Comparison of ENCODE assay signal across 1 cellular context in the genomic region with DNA sequence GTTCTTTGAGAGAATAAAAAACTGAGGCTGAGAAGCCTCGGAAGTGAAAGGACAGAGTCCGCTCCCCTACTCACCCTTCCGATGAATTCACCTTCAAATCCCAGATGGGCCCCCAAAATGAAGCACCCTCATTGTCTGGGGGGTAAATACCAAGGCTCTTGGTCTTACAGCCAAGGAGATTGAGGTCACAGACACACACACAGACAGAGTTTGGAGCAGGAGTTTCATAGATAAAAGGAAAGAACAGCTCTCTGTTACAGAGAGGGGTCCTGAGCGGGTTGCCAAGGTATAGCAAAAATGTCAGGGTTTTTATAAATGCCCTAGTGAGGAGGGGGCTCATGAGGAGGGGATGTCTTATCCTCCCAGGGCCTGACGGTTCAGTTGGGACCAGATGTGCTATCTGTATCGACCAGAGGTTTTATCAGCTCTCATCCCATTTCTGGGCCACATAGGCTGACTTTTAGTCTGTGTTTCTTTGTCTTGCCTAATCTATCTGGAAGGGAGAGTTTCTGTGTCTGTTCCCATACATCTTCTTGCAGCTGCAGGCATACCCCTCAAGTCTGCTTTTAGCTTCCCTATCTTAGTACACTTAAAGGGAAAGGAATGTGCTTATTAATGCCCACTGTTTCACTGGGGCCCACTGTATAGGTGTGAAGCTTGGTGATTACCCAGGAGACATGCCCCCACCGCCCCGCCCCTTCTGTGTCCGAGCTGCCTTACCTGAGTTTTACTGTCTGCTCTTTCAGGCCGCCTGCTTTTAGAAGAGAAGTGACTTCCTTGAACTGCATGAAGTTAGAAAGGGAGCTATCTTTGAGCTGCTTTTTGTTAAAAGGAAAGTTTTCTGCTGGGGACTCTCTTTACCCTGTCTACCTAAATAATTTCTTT.
A peak's percentile ranks its signal among the peaks of the same experiment; 100 is the strongest.
TF ChIP-seq lines count a peak whose summit lies in the region.

No MANE protein-coding gene starts in this region.

TF ChIP-seq in K562, 482 proteins besides CTCF, POLR2A, EP300 and RAD21 (continued from another document and continues in another):
- no peak; the same call in 1 of the 2 replicates for TF ChIP-seq GATAD2B (IDR thresholded peaks at IDR 0.05; ENCODE audit: borderline replicate concordance)
- TF ChIP-seq HLTF (IDR thresholded peaks at IDR 0.05): 0 out of 2 replicates have a peak, but pooled peaks have one; percentile 20
- TF ChIP-seq FOXA1 (IDR thresholded peaks at IDR 0.05; ENCODE audit: borderline replicate concordance): no peak
- no peak for TF ChIP-seq KLF10 (CRISPR knock-in tag; IDR thresholded peaks at IDR 0.05)
- TF ChIP-seq POLR2AphosphoS5 (IDR thresholded peaks at IDR 0.05; ENCODE audit: control insufficient read depth, insufficient read depth, low read depth, low read length): peak; percentile 65; the same call in 1 of the 2 replicates
- TF ChIP-seq ZNF3 (CRISPR knock-in tag; IDR thresholded peaks at IDR 0.05): no peak
- TF ChIP-seq, protein P1, sequence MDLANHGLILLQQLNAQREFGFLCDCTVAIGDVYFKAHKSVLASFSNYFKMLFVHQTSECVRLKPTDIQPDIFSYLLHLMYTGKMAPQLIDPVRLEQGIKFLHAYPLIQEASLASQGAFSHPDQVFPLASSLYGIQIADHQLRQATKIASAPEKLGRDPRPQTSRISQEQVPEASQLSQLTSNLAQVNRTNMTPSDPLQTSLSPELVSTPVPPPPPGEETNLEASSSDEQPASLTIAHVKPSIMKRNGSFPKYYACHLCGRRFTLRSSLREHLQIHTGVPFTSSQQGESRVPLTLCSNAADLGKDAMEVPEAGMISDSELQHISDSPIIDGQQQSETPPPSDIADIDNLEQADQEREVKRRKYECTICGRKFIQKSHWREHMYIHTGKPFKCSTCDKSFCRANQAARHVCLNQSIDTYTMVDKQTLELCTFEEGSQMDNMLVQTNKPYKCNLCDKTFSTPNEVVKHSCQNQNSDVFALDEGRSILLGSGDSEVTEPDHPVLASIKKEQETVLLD (IDR thresholded peaks at IDR 0.05): no peak
- no peak for TF ChIP-seq MCM2 (IDR thresholded peaks at IDR 0.05; ENCODE audit: low read depth)
- no peak for TF ChIP-seq NR2F6 (CRISPR knock-in tag; IDR thresholded peaks at IDR 0.05)
- TF ChIP-seq SMC3 (conservative IDR thresholded peaks at IDR 0.05; ENCODE audit: insufficient read depth, low read depth, low read length): no peak
- TF ChIP-seq RUNX1 (IDR thresholded peaks at IDR 0.05; ENCODE audit: low read depth): no peak
- TF ChIP-seq FOSL1 (tag; conservative IDR thresholded peaks at IDR 0.05): no peak
- TF ChIP-seq, protein P2, sequence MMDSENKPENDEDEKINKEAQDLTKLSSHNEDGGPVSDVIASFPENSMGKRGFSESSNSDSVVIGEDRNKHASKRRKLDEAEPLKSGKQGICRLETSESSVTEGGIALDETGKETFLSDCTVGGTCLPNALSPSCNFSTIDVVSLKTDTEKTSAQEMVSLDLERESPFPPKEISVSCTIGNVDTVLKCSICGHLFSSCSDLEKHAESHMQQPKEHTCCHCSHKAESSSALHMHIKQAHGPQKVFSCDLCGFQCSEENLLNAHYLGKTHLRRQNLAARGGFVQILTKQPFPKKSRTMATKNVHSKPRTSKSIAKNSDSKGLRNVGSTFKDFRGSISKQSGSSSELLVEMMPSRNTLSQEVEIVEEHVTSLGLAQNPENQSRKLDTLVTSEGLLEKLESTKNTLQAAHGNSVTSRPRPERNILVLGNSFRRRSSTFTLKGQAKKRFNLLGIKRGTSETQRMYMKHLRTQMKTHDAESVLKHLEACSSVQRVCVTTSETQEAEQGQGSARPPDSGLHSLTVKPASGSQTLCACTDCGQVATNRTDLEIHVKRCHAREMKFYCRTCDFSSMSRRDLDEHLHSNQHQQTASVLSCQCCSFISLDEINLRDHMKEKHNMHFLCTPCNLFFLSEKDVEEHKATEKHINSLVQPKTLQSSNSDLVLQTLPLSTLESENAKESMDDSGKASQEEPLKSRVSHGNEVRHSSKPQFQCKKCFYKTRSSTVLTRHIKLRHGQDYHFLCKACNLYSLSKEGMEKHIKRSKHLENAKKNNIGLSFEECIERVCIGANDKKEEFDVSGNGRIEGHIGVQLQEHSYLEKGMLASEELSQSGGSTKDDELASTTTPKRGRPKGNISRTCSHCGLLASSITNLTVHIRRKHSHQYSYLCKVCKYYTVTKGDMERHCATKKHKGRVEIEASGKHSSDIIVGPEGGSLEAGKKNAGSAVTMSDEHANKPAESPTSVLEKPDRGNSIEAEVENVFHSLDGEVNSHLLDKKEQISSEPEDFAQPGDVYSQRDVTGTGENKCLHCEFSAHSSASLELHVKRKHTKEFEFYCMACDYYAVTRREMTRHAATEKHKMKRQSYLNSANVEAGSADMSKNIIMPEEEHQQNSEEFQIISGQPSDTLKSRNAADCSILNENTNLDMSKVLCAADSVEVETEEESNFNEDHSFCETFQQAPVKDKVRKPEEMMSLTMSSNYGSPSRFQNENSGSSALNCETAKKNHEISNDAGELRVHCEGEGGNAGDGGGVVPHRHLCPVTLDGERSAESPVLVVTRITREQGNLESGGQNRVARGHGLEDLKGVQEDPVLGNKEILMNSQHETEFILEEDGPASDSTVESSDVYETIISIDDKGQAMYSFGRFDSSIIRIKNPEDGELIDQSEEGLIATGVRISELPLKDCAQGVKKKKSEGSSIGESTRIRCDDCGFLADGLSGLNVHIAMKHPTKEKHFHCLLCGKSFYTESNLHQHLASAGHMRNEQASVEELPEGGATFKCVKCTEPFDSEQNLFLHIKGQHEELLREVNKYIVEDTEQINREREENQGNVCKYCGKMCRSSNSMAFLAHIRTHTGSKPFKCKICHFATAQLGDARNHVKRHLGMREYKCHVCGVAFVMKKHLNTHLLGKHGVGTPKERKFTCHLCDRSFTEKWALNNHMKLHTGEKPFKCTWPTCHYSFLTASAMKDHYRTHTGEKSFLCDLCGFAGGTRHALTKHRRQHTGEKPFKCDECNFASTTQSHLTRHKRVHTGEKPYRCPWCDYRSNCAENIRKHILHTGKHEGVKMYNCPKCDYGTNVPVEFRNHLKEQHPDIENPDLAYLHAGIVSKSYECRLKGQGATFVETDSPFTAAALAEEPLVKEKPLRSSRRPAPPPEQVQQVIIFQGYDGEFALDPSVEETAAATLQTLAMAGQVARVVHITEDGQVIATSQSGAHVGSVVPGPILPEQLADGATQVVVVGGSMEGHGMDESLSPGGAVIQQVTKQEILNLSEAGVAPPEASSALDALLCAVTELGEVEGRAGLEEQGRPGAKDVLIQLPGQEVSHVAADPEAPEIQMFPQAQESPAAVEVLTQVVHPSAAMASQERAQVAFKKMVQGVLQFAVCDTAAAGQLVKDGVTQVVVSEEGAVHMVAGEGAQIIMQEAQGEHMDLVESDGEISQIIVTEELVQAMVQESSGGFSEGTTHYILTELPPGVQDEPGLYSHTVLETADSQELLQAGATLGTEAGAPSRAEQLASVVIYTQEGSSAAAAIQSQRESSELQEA (IDR thresholded peaks at IDR 0.05; ENCODE audit: low read depth): no peak
- TF ChIP-seq PHF8 (IDR thresholded peaks at IDR 0.05; ENCODE audit: borderline replicate concordance, low read length): no peak
- TF ChIP-seq ZNF146 (CRISPR knock-in tag; IDR thresholded peaks at IDR 0.05; ENCODE audit: unreplicated experiment): no peak
- no peak for TF ChIP-seq MEF2A (IDR thresholded peaks at IDR 0.05; ENCODE audit: control insufficient read depth, low read depth, low read length)
- TF ChIP-seq ILF3 (IDR thresholded peaks at IDR 0.05; ENCODE audit: borderline replicate concordance): no peak
- no peak for TF ChIP-seq SREBF1 (IDR thresholded peaks at IDR 0.05; ENCODE audit: borderline replicate concordance, low read depth, low read length)
- no peak for TF ChIP-seq PURB (CRISPR knock-in tag; IDR thresholded peaks at IDR 0.05; ENCODE audit: low read depth)
- TF ChIP-seq XRCC3 (IDR thresholded peaks at IDR 0.05): no peak
- no peak for TF ChIP-seq TCFL5 (CRISPR knock-in tag; conservative IDR thresholded peaks at IDR 0.05)
- TF ChIP-seq MXI1 (IDR thresholded peaks at IDR 0.05; ENCODE audit: low read depth, low read length): no peak
- no peak for TF ChIP-seq KLF13 (tag; IDR thresholded peaks at IDR 0.05; ENCODE audit: borderline replicate concordance, low read depth)
- TF ChIP-seq HDAC1 (IDR thresholded peaks at IDR 0.05): peak in 1 of 2 experiments; percentile 28; a peak in 1 of 4 replicates
- TF ChIP-seq NR3C1 (CRISPR knock-in tag; IDR thresholded peaks at IDR 0.05): no peak
- TF ChIP-seq NFYB (IDR thresholded peaks at IDR 0.05; ENCODE audit: extremely low read depth, insufficient read length): no peak
- no peak for TF ChIP-seq GTF2F1 (IDR thresholded peaks at IDR 0.05; ENCODE audit: low read depth, low read length)
- TF ChIP-seq CEBPG (CRISPR knock-in tag; IDR thresholded peaks at IDR 0.05): peak; percentile 52; the same call in 1 of the 2 replicates
- no peak for TF ChIP-seq CEBPG (tag; conservative IDR thresholded peaks at IDR 0.05 in 1 of 2, IDR thresholded peaks at IDR 0.05 in 1 of 2)
- TF ChIP-seq, protein P3, sequence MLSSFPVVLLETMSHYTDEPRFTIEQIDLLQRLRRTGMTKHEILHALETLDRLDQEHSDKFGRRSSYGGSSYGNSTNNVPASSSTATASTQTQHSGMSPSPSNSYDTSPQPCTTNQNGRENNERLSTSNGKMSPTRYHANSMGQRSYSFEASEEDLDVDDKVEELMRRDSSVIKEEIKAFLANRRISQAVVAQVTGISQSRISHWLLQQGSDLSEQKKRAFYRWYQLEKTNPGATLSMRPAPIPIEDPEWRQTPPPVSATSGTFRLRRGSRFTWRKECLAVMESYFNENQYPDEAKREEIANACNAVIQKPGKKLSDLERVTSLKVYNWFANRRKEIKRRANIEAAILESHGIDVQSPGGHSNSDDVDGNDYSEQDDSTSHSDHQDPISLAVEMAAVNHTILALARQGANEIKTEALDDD (IDR thresholded peaks at IDR 0.05): 0 out of 2 replicates have a peak, but pooled peaks have one; percentile 17
- no peak for TF ChIP-seq ETV1 (tag; conservative IDR thresholded peaks at IDR 0.05; ENCODE audit: low read depth)
- TF ChIP-seq PHB (CRISPR knock-in tag; IDR thresholded peaks at IDR 0.05): no peak
- TF ChIP-seq DPF2 (IDR thresholded peaks at IDR 0.05): peak; percentile 69; the same call in 1 of the 2 replicates
- TF ChIP-seq HMG20B (CRISPR knock-in tag; IDR thresholded peaks at IDR 0.05): no peak
- TF ChIP-seq POLR3G (IDR thresholded peaks at IDR 0.05; ENCODE audit: extremely low read depth, insufficient read length, insufficient replicate concordance): no peak
- TF ChIP-seq MECOM (CRISPR knock-in tag; IDR thresholded peaks at IDR 0.05): peak; percentile 77
- peak; percentile 75 for TF ChIP-seq DMBX1 (CRISPR knock-in tag; IDR thresholded peaks at IDR 0.05; ENCODE audit: borderline replicate concordance)
- TF ChIP-seq TGIF2 (CRISPR knock-in tag; IDR thresholded peaks at IDR 0.05): no peak
- TF ChIP-seq, protein P4, sequence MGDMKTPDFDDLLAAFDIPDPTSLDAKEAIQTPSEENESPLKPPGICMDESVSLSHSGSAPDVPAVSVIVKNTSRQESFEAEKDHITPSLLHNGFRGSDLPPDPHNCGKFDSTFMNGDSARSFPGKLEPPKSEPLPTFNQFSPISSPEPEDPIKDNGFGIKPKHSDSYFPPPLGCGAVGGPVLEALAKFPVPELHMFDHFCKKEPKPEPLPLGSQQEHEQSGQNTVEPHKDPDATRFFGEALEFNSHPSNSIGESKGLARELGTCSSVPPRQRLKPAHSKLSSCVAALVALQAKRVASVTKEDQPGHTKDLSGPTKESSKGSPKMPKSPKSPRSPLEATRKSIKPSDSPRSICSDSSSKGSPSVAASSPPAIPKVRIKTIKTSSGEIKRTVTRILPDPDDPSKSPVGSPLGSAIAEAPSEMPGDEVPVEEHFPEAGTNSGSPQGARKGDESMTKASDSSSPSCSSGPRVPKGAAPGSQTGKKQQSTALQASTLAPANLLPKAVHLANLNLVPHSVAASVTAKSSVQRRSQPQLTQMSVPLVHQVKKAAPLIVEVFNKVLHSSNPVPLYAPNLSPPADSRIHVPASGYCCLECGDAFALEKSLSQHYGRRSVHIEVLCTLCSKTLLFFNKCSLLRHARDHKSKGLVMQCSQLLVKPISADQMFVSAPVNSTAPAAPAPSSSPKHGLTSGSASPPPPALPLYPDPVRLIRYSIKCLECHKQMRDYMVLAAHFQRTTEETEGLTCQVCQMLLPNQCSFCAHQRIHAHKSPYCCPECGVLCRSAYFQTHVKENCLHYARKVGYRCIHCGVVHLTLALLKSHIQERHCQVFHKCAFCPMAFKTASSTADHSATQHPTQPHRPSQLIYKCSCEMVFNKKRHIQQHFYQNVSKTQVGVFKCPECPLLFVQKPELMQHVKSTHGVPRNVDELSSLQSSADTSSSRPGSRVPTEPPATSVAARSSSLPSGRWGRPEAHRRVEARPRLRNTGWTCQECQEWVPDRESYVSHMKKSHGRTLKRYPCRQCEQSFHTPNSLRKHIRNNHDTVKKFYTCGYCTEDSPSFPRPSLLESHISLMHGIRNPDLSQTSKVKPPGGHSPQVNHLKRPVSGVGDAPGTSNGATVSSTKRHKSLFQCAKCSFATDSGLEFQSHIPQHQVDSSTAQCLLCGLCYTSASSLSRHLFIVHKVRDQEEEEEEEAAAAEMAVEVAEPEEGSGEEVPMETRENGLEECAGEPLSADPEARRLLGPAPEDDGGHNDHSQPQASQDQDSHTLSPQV (IDR thresholded peaks at IDR 0.05): no peak
- no peak for TF ChIP-seq FOXJ2 (tag; IDR thresholded peaks at IDR 0.05)
- TF ChIP-seq MTA2 (IDR thresholded peaks at IDR 0.05; ENCODE audit: low read depth): peak; percentile 82
- TF ChIP-seq ZNF239 (CRISPR knock-in tag; IDR thresholded peaks at IDR 0.05): no peak
- TF ChIP-seq ELF1 (tag; IDR thresholded peaks at IDR 0.05): no peak
- no peak for TF ChIP-seq ZNF274 (IDR thresholded peaks at IDR 0.05; ENCODE audit: borderline replicate concordance, low read depth, low read length)
- peak; percentile 91 for TF ChIP-seq TAL1 (IDR thresholded peaks at IDR 0.05)
- TF ChIP-seq NCOR1 (IDR thresholded peaks at IDR 0.05): peak; percentile 90
- TF ChIP-seq, protein P5, sequence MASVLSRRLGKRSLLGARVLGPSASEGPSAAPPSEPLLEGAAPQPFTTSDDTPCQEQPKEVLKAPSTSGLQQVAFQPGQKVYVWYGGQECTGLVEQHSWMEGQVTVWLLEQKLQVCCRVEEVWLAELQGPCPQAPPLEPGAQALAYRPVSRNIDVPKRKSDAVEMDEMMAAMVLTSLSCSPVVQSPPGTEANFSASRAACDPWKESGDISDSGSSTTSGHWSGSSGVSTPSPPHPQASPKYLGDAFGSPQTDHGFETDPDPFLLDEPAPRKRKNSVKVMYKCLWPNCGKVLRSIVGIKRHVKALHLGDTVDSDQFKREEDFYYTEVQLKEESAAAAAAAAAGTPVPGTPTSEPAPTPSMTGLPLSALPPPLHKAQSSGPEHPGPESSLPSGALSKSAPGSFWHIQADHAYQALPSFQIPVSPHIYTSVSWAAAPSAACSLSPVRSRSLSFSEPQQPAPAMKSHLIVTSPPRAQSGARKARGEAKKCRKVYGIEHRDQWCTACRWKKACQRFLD (CRISPR knock-in tag; IDR thresholded peaks at IDR 0.05): no peak
- TF ChIP-seq L3MBTL2 (IDR thresholded peaks at IDR 0.05): peak; percentile 31; the same call in 1 of the 2 replicates
- peak; percentile 83 to 89 for TF ChIP-seq TRIM24 (IDR thresholded peaks at IDR 0.05)
- no peak for TF ChIP-seq ZNF586 (CRISPR knock-in tag; conservative IDR thresholded peaks at IDR 0.05)
- TF ChIP-seq XRCC4 (IDR thresholded peaks at IDR 0.05; ENCODE audit: extremely low read depth, insufficient read depth, insufficient read length): no peak
